In genomic region chr19:17931532-17932191, GRCh38 we compare ENCODE assay signal across 8 cellular contexts. TPM values are rescaled to one million over a fixed set of nuclear protein-coding genes. Genes with fewer than 3 reads are reported as not detected.
DNase-seq lines count a peak whose midpoint lies in the region; ATAC-seq and TF ChIP-seq lines count a peak whose summit lies in the region.

No MANE protein-coding gene starts in this region.

- no peaks in the 10 kb centered on the region for H3K36me3 Mint-ChIP-seq in T-helper 1 cell treated with Interleukin-12 subunit alpha and Interleukin-12 subunit beta and Interleukin-4 antibody, amounts not matched to agents 30 μg/mL and 1 μg/mL, for 36 hours (ENCODE audit: low read depth)
- no peaks in the 10 kb centered on the region for H3K36me3 Mint-ChIP-seq in T-helper 17 cell (ENCODE audit: low read depth)

- H3K4me1 Mint-ChIP-seq in T-helper 1 cell treated with Interleukin-12 subunit alpha and Interleukin-12 subunit beta and Interleukin-4 antibody, amounts not matched to agents 30 μg/mL and 1 μg/mL, for 36 hours (ENCODE audit: low read depth): peaks cover 17% of the 10 kb centered on the region
- H3K4me1 Mint-ChIP-seq in T-helper 17 cell: peaks cover 17% of the 10 kb centered on the region
- H3K4me1 Mint-ChIP-seq in stimulated activated naive CD8-positive, alpha-beta T cell treated with anti-CD3 and anti-CD28 coated beads, Interleukin-15, amount 100 ng/mL, for 72 hours: peaks cover 26% of the 10 kb centered on the region

- WGBS in iPS DF 6.9 (ENCODE audit: insufficient coverage, insufficient read length): no CpG with 5 or more reads among the region's 14 CpGs

- H3K27ac Mint-ChIP-seq in T-helper 1 cell treated with Interleukin-12 subunit alpha and Interleukin-12 subunit beta and Interleukin-4 antibody, amounts not matched to agents 30 μg/mL and 1 μg/mL, for 36 hours: peak overlapping the region; percentile 57
- peak overlapping the region; percentile 91 for H3K27ac Mint-ChIP-seq in T-helper 17 cell
- no peak overlapping the region for H3K27ac Mint-ChIP-seq in stimulated activated naive CD8-positive, alpha-beta T cell treated with anti-CD3 and anti-CD28 coated beads, Interleukin-15, amount 100 ng/mL, for 72 hours

- H3K27ac ChIP-seq in iPS DF 6.9 (ENCODE audit: low read length): no peak overlapping the region

- CTCF ChIA-PET in HEK293T (lab: Yijun Ruan, JAX): interaction anchor here (1.0 to 1.4 kb wide), 3 partner anchors 61 to 72 kb away, joined by 3 to 13 read pairs (median 5); partner anchors contain the start of genes RPL18A and SLC5A5

- H3K27me3 ChIP-seq in iPS DF 6.9 (ENCODE audit: control insufficient read depth, insufficient read depth, low read length): no peaks in the 10 kb centered on the region

- no peaks in the 10 kb centered on the region for H3K9me3 Mint-ChIP-seq in T-helper 1 cell treated with Interleukin-12 subunit alpha and Interleukin-12 subunit beta and Interleukin-4 antibody, amounts not matched to agents 30 μg/mL and 1 μg/mL, for 36 hours
- no peaks in the 10 kb centered on the region for H3K9me3 Mint-ChIP-seq in stimulated activated naive CD8-positive, alpha-beta T cell treated with anti-CD3 and anti-CD28 coated beads, Interleukin-15, amount 100 ng/mL, for 72 hours

- peaks cover 3% of the 10 kb centered on the region; the same call in 1 of the 2 replicates for H3K36me3 ChIP-seq in iPS DF 6.9 (ENCODE audit: control insufficient read depth, insufficient read depth, low read length)

- ATAC-seq in T-helper 17 cell (no peak), HG03097 (IDR thresholded peaks at IDR 0.05; ENCODE audit: low FRiP score, unreplicated experiment) (no peak)
- ATAC-seq in stimulated activated naive CD8-positive, alpha-beta T cell treated with anti-CD3 and anti-CD28 coated beads, Interleukin-15, amount 100 ng/mL, for 72 hours: no peak

- POLR2A ChIA-PET in HEK293T (lab: Yijun Ruan, JAX): interaction anchor here (1.9 to 6.3 kb wide), 3 partner anchors 61 to 72 kb away, joined by 12 to 80 read pairs (median 31); partner anchors contain the start of genes RPL18A and SLC5A5

- DNase-seq in T-helper 1 cell (no peak), T-helper 17 cell (no peak), iPS DF 6.9 (ENCODE audit: low read depth, low spot score) (peak; percentile 84), NCI-H2081 (lab: John Stamatoyannopoulos, UW) (no peak), HEK293T (ENCODE audit: extremely low spot score) (no peak)
- DNase-seq in stimulated activated naive CD8-positive, alpha-beta T cell treated with anti-CD3 and anti-CD28 coated beads, Interleukin-15, amount 100 ng/mL, for 72 hours: no peak

- no peaks in the 10 kb centered on the region for H3K27me3 Mint-ChIP-seq in T-helper 1 cell treated with Interleukin-12 subunit alpha and Interleukin-12 subunit beta and Interleukin-4 antibody, amounts not matched to agents 30 μg/mL and 1 μg/mL, for 36 hours (ENCODE audit: low read depth)
- no peaks in the 10 kb centered on the region for H3K27me3 Mint-ChIP-seq in T-helper 17 cell
- no peaks in the 10 kb centered on the region for H3K27me3 Mint-ChIP-seq in stimulated activated naive CD8-positive, alpha-beta T cell treated with anti-CD3 and anti-CD28 coated beads, Interleukin-15, amount 100 ng/mL, for 72 hours

- 0 out of 2 replicates have a peak, but pooled peaks cover 2% of the 10 kb centered on the region for H3K4me1 ChIP-seq in iPS DF 6.9 (ENCODE audit: control insufficient read depth, insufficient read depth, low read length)

- peak overlapping the region; percentile 54 for H3K4me3 Mint-ChIP-seq in T-helper 1 cell treated with Interleukin-12 subunit alpha and Interleukin-12 subunit beta and Interleukin-4 antibody, amounts not matched to agents 30 μg/mL and 1 μg/mL, for 36 hours
- H3K4me3 Mint-ChIP-seq in T-helper 17 cell: peak overlapping the region; percentile 95
- peak overlapping the region; percentile 95 to 99 for H3K4me3 Mint-ChIP-seq in stimulated activated naive CD8-positive, alpha-beta T cell treated with anti-CD3 and anti-CD28 coated beads, Interleukin-15, amount 100 ng/mL, for 72 hours

- H3K9me3 ChIP-seq in T-helper 17 cell (ENCODE audit: control insufficient read depth, low read length, poor library complexity, severe bottlenecking) (no peaks in the 10 kb centered on the region), iPS DF 6.9 (ENCODE audit: control insufficient read depth, insufficient read depth, low read length) (no peaks in the 10 kb centered on the region)

- no peak overlapping the region; the same call in 1 of the 2 replicates for H3K4me3 ChIP-seq in iPS DF 6.9 (ENCODE audit: low read length)

TF ChIP-seq in HEK293T, 16 proteins besides CTCF, POLR2A, EP300 and RAD21:
- TF ChIP-seq ELF4 (IDR thresholded peaks at IDR 0.05): no peak
- TF ChIP-seq HDGF (IDR thresholded peaks at IDR 0.05; ENCODE audit: borderline replicate concordance): no peak
- TF ChIP-seq FOXK2 (IDR thresholded peaks at IDR 0.05): no peak
- TF ChIP-seq NFRKB (IDR thresholded peaks at IDR 0.05): no peak
- no peak for TF ChIP-seq BHLHE40 (IDR thresholded peaks at IDR 0.05; ENCODE audit: borderline replicate concordance)
- TF ChIP-seq FOXA1 (IDR thresholded peaks at IDR 0.05): no peak
- TF ChIP-seq CTBP1 (IDR thresholded peaks at IDR 0.05; ENCODE audit: borderline replicate concordance): no peak
- no peak for TF ChIP-seq ZNF384 (IDR thresholded peaks at IDR 0.05)
- no peak for TF ChIP-seq ARNT (IDR thresholded peaks at IDR 0.05)
- no peak for TF ChIP-seq PKNOX1 (IDR thresholded peaks at IDR 0.05)
- no peak for TF ChIP-seq FOXM1 (IDR thresholded peaks at IDR 0.05; ENCODE audit: borderline replicate concordance)
- TF ChIP-seq SP1 (IDR thresholded peaks at IDR 0.05): no peak
- no peak for TF ChIP-seq SUZ12 (IDR thresholded peaks at IDR 0.05)

RNA-seq across cellular contexts. Expression of gene CCDC124, which starts 1.2 kb away (rescaled TPM):
- 10 to 100 TPM; 21.8 to 27.0 TPM for total RNA-seq in T-helper 17 cell

RNA-seq across cellular contexts. Expression of gene KCNN1, which starts 35.2 kb away (rescaled TPM):
- not detected for total RNA-seq in T-helper 17 cell

RNA-seq across cellular contexts. Expression of gene SLC5A5, which starts 59.9 kb away (rescaled TPM):
- 1 to 10 TPM; 1.3 to 2.0 TPM for total RNA-seq in T-helper 17 cell

Comparison
In these comparisons a context has a peak if more than half of its experiments do, and no peak if none do; other contexts are left out.
1. H3K27ac Mint-ChIP-seq: peak in T-helper 1 cell treated with Interleukin-12 subunit alpha and Interleukin-12 subunit beta and Interleukin-4 antibody, amounts not matched to agents 30 μg/mL and 1 μg/mL, for 36 hours (single experiment) and T-helper 17 cell (single experiment); none in stimulated activated naive CD8-positive, alpha-beta T cell treated with anti-CD3 and anti-CD28 coated beads, Interleukin-15, amount 100 ng/mL, for 72 hours (0 of 2).
2. Peak in every context shown above with its lines, with median percentiles within 50 percentile points of each other: H3K4me3 Mint-ChIP-seq.